In the genomic region with DNA sequence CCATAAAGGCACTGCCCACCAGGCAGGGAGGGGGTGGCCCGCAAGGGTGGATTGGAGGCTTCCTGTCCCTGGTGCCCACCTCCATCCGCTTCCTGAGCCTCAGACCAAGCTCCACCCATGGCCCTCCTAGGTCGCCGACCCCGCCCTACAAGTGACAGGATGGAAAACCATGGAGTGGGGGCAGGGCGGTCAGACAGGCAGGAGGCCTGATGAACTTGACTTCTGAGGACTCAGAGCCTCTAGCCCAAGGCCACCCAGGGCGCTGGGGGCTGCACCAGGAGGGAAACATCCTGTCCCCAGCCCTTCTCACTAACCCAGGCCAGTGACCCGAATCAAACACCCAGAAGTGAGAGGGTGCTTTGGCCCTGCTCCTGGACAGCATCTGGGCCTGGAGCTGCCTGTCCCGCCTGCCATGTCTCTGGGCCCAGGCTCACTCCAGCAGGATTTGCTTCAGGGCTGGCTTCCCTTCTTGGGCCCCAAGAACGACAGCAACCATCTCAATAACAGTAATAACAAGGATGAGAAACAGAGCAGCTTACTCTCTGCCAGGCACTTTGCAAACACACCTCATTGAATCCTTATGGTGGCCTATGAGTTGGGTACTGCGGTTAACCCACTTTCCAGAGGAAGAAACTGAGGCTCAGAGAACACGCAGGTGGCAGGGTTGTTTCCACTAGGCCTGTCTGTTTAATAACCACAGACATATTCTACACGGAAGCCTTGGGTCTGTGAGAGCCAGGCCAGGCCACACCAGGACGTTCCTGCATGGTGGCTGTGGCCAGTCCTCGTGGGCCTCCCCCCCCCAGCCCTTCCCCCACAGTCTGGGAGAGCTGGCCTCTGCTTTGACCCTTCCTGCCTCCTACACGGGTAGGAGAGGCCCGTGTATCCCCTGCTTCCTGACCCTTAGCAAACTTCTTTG, we compare ENCODE assay signal across 1 cellular context.
TF ChIP-seq lines count a peak whose summit lies in the region.

No MANE protein-coding gene starts in this region.

TF ChIP-seq in SK-N-SH, 30 proteins besides CTCF, POLR2A, EP300 and RAD21 (continued from another document):
- TF ChIP-seq USF2 (IDR thresholded peaks at IDR 0.05; ENCODE audit: borderline replicate concordance, low read depth, low read length) (no peak), GATA2 (CRISPR knock-in tag; IDR thresholded peaks at IDR 0.05) (no peak), TEAD4 (IDR thresholded peaks at IDR 0.05; ENCODE audit: borderline replicate concordance, insufficient read depth) (no peak), NRF1 (IDR thresholded peaks at IDR 0.05; ENCODE audit: low read depth, low read length) (no peak), TCF12 (IDR thresholded peaks at IDR 0.05) (no peak), MEF2A (IDR thresholded peaks at IDR 0.05; ENCODE audit: borderline replicate concordance, low read depth) (no peak), JUND (IDR thresholded peaks at IDR 0.05) (no peak), RCOR1 (IDR thresholded peaks at IDR 0.05; ENCODE audit: low read length) (no peak), RFX5 (IDR thresholded peaks at IDR 0.05; ENCODE audit: low read length) (no peak)
